In the genomic region with DNA sequence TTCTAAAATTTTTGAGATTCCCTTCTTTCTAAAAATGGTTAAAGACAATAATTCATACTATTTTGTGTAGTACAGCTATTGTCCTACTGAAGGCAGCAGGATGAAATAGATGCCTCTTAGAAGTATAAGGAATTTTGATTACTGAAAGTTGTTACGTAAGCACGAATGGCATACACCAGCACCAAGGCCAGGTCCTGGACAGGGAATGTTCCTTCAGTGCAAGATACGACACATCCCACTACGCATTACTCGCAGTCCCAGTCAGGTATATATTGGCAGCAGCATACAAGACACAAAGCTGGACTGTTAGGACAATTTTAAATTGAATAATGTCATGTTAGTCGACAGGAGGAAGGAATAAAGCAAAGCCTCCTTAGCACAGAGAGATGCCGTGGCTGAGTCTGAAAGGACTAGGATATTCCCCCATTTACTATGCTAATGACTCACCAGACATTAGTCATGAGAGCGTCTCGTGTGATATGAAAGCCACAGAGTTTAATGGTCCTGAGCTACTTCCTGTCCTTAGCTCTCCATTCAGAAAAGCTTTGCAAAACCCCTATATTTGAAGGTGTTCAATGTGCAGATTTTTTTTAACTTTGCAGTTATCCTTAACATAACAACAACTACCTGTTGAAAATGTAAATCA, we compare ENCODE assay signal across 19 cellular contexts.
DNase-seq lines count a peak whose midpoint lies in the region; ATAC-seq and TF ChIP-seq lines count a peak whose summit lies in the region.
"Had no signal": no experiment of that assay in that cellular context is flagged by ENCODE, and none has a peak within 500 bp of the region (broad histone marks: within the 10 kb centered on the region; RNA-seq: fewer than 3 reads in every experiment).

No MANE protein-coding gene starts in this region.

- H3K36me3 ChIP-seq in kidney epithelial cell (ENCODE audit: control insufficient read depth, insufficient read depth, low read length) (no peaks in the 10 kb centered on the region), prostate gland (no peaks in the 10 kb centered on the region)
- H3K36me3 ChIP-seq: BE2C, Peyer's patch had no signal

- no peak overlapping the region for H3K27ac ChIP-seq in prostate gland
- H3K27ac ChIP-seq: Peyer's patch had no signal

- DNase-seq in ELR (ENCODE audit: low read depth) (peak; percentile 3), NB4 (ENCODE audit: low read depth) (peak; percentile 31), kidney epithelial cell (ENCODE audit: low read depth) (peak; percentile 49), prostate gland (ENCODE audit: low spot score) (no peak), progenitor cell of endocrine pancreas (ENCODE audit: low spot score, unreplicated experiment) (no peak), ecto neural progenitor cell (ENCODE audit: low spot score) (no peak)
- DNase-seq: activated CD4-positive, alpha-beta T cell treated with anti-CD3 and anti-CD28 coated beads for 36 hours; BE2C; DMS 273 treated with DMSO at 0.1 percent for 48 hours; glutamatergic neuron; mucosa of descending colon; NCI-H146; NCI-H510A; Peyer's patch; stimulated activated naive B cell treated with anti-CD40 and anti-IgM and Interleukin-4, amounts not matched to agents 10 μg/mL and 1 μg/mL and 100 μg/mL, for 72 hours had no signal

- H3K36me3 Mint-ChIP-seq in activated T-helper 17 cell treated with anti-CD3 and anti-CD28 coated beads, Interleukin-2, amount 50 U/mL, for 72 hours (ENCODE audit: low read depth): no peaks in the 10 kb centered on the region
- H3K36me3 Mint-ChIP-seq in progenitor cell of endocrine pancreas (ENCODE audit: insufficient read depth): no peaks in the 10 kb centered on the region
- H3K36me3 Mint-ChIP-seq: activated naive CD8-positive, alpha-beta T cell; stimulated activated naive B cell treated with anti-CD40 and anti-IgM and Interleukin-4, amounts not matched to agents 10 μg/mL and 1 μg/mL and 100 μg/mL, for 72 hours; type B pancreatic cell had no signal

- no peaks in the 10 kb centered on the region for H3K27me3 ChIP-seq in kidney epithelial cell (ENCODE audit: control insufficient read depth, insufficient read depth, low read length)
- H3K27me3 ChIP-seq in prostate gland (replicated peaks; ENCODE audit: insufficient read depth): no peaks in the 10 kb centered on the region
- H3K27me3 ChIP-seq: BE2C, Peyer's patch had no signal

- intact Hi-C loops in prostate gland (cut with DNase I): no loop called here

- WGBS in prostate gland: 46% methylated on average over 9 of the region's 9 CpGs

- H3K4me3 Mint-ChIP-seq in activated T-helper 17 cell treated with anti-CD3 and anti-CD28 coated beads, Interleukin-2, amount 50 U/mL, for 72 hours: no peak overlapping the region
- no peak overlapping the region for H3K4me3 Mint-ChIP-seq in progenitor cell of endocrine pancreas (ENCODE audit: low read depth)
- H3K4me3 Mint-ChIP-seq: activated CD4-positive, alpha-beta T cell treated with anti-CD3 and anti-CD28 coated beads for 36 hours; activated naive CD8-positive, alpha-beta T cell; stimulated activated naive B cell treated with anti-CD40 and anti-IgM and Interleukin-4, amounts not matched to agents 10 μg/mL and 1 μg/mL and 100 μg/mL, for 72 hours; type B pancreatic cell had no signal

- no peaks in the 10 kb centered on the region for H3K4me1 ChIP-seq in prostate gland (replicated peaks)
- H3K4me1 ChIP-seq: BE2C, Peyer's patch had no signal

- no peaks in the 10 kb centered on the region for H3K27me3 Mint-ChIP-seq in activated T-helper 17 cell treated with anti-CD3 and anti-CD28 coated beads, Interleukin-2, amount 50 U/mL, for 72 hours
- H3K27me3 Mint-ChIP-seq in progenitor cell of endocrine pancreas: no peaks in the 10 kb centered on the region
- H3K27me3 Mint-ChIP-seq: activated CD4-positive, alpha-beta T cell treated with anti-CD3 and anti-CD28 coated beads for 36 hours; activated naive CD8-positive, alpha-beta T cell; stimulated activated naive B cell treated with anti-CD40 and anti-IgM and Interleukin-4, amounts not matched to agents 10 μg/mL and 1 μg/mL and 100 μg/mL, for 72 hours; type B pancreatic cell had no signal

- TF ChIP-seq CTCF in NB4 (IDR thresholded peaks at IDR 0.05; ENCODE audit: low read depth, low read length): no peak
- TF ChIP-seq CTCF in kidney epithelial cell (IDR thresholded peaks at IDR 0.05; ENCODE audit: insufficient read depth, low read length, poor library complexity, severe bottlenecking): no peak
- TF ChIP-seq CTCF in prostate gland (IDR thresholded peaks at IDR 0.05): no peak
- TF ChIP-seq CTCF in progenitor cell of endocrine pancreas (IDR thresholded peaks at IDR 0.05; ENCODE audit: unreplicated experiment): no peak

- no peak overlapping the region for H3K4me3 ChIP-seq in NB4 (ENCODE audit: low read depth, low read length)
- H3K4me3 ChIP-seq in kidney epithelial cell (ENCODE audit: low read depth, low read length): no peak overlapping the region
- H3K4me3 ChIP-seq in prostate gland: no peak overlapping the region
- H3K4me3 ChIP-seq: mucosa of descending colon, Peyer's patch had no signal

- H3K27ac Mint-ChIP-seq in activated T-helper 17 cell treated with anti-CD3 and anti-CD28 coated beads, Interleukin-2, amount 50 U/mL, for 72 hours: no peak overlapping the region
- H3K27ac Mint-ChIP-seq in progenitor cell of endocrine pancreas: no peak overlapping the region
- H3K27ac Mint-ChIP-seq: activated CD4-positive, alpha-beta T cell treated with anti-CD3 and anti-CD28 coated beads for 36 hours; activated naive CD8-positive, alpha-beta T cell; stimulated activated naive B cell treated with anti-CD40 and anti-IgM and Interleukin-4, amounts not matched to agents 10 μg/mL and 1 μg/mL and 100 μg/mL, for 72 hours; type B pancreatic cell had no signal

- no peaks in the 10 kb centered on the region for H3K9me3 ChIP-seq in prostate gland
- H3K9me3 ChIP-seq: BE2C, mucosa of descending colon, Peyer's patch had no signal

- no peak for TF ChIP-seq POLR2A in NB4 (IDR thresholded peaks at IDR 0.05; ENCODE audit: extremely low read depth, insufficient read length)
- no peak for TF ChIP-seq POLR2A in prostate gland (IDR thresholded peaks at IDR 0.05)

- H3K9me3 Mint-ChIP-seq in activated T-helper 17 cell treated with anti-CD3 and anti-CD28 coated beads, Interleukin-2, amount 50 U/mL, for 72 hours: peaks cover 5% of the 10 kb centered on the region
- H3K9me3 Mint-ChIP-seq in progenitor cell of endocrine pancreas (ENCODE audit: low read depth): peaks cover under 1% of the 10 kb centered on the region
- H3K9me3 Mint-ChIP-seq: type B pancreatic cell had no signal

- no peaks in the 10 kb centered on the region for H3K4me1 Mint-ChIP-seq in activated T-helper 17 cell treated with anti-CD3 and anti-CD28 coated beads, Interleukin-2, amount 50 U/mL, for 72 hours
- no peaks in the 10 kb centered on the region for H3K4me1 Mint-ChIP-seq in progenitor cell of endocrine pancreas (ENCODE audit: low read depth)
- H3K4me1 Mint-ChIP-seq: activated CD4-positive, alpha-beta T cell treated with anti-CD3 and anti-CD28 coated beads for 36 hours; stimulated activated naive B cell treated with anti-CD40 and anti-IgM and Interleukin-4, amounts not matched to agents 10 μg/mL and 1 μg/mL and 100 μg/mL, for 72 hours had no signal

- peak; percentile 26 for ATAC-seq in activated T-helper 17 cell treated with anti-CD3 and anti-CD28 coated beads, Interleukin-2, amount 50 U/mL, for 72 hours (replicated peaks)
- no peak for ATAC-seq in GM19463 (IDR thresholded peaks at IDR 0.05; ENCODE audit: unreplicated experiment)
- ATAC-seq: activated CD4-positive, alpha-beta T cell treated with anti-CD3 and anti-CD28 coated beads for 36 hours; mucosa of descending colon; stimulated activated naive B cell treated with anti-CD40 and anti-IgM and Interleukin-4, amounts not matched to agents 10 μg/mL and 1 μg/mL and 100 μg/mL, for 72 hours had no signal

Comparison
In these comparisons a context has a peak if more than half of its experiments do, and no peak if none do; other contexts are left out.
1. DNase-seq: peak in ELR (single experiment), NB4 (single experiment) and kidney epithelial cell (single experiment); none in prostate gland (single experiment), progenitor cell of endocrine pancreas (single experiment) and ecto neural progenitor cell (single experiment).